8 cellular contexts compared by ENCODE assay signal in the genomic region with DNA sequence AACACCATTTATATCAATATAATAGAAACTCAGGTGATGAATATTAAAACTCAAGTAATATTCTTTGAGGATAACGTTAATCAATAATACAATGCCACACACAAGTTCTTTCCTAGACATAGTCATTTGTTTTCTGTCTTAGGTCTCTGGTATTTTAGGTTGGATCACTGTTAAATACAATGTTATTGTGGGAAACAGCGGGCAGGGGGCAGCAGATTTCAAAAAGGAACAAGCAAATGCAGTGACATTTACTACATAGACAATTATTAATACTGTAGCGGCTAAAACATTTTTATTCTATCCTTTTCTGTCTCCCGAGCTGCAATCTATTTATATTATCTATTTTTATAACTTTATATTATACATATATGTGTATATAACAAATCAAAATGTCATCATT.
DNase-seq lines count a peak whose midpoint lies in the region; ATAC-seq, FAIRE-seq and TF ChIP-seq lines count a peak whose summit lies in the region.

No MANE protein-coding gene starts in this region.

- no peak overlapping the region for H2AFZ ChIP-seq in fibroblast of lung (ENCODE audit: low read length)

- H3K27me3 ChIP-seq in fibroblast of lung (ENCODE audit: control insufficient read depth, insufficient read depth, low read length): no peaks in the 10 kb centered on the region

- DNase-seq in Ammon's horn (ENCODE audit: low spot score) (peak; percentile 22), RCC 7860 (ENCODE audit: low spot score) (no peak), fibroblast of lung (ENCODE audit: low read depth in 2 of 2) (peak; percentile 32 to 62), smooth muscle cell of the brain vasculature (ENCODE audit: low read depth, low spot score) (peak; percentile 9)
- no peak for DNase-seq in stimulated activated naive CD4-positive, alpha-beta T cell (lab: John Stamatoyannopoulos, UW)

- no peaks in the 10 kb centered on the region for H3K4me1 ChIP-seq in fibroblast of lung (ENCODE audit: control insufficient read depth, extremely low read depth, insufficient read depth, low read length)

- no peaks in the 10 kb centered on the region for H4K20me1 ChIP-seq in fibroblast of lung (ENCODE audit: control insufficient read depth, extremely low read depth, insufficient read depth, low read length)

- H3K36me3 ChIP-seq in fibroblast of lung (ENCODE audit: control insufficient read depth, insufficient read depth, low read length): no peaks in the 10 kb centered on the region

- H3K9me3 ChIP-seq in fibroblast of lung (ENCODE audit: control insufficient read depth, insufficient read depth, low read depth, low read length): no peaks in the 10 kb centered on the region

- H3K27ac ChIP-seq in fibroblast of lung (ENCODE audit: insufficient read depth, low read length): no peak overlapping the region

- peak; percentile 92 for ATAC-seq in GM18511 (IDR thresholded peaks at IDR 0.05; ENCODE audit: unreplicated experiment)
- ATAC-seq in HG03342 (IDR thresholded peaks at IDR 0.05; ENCODE audit: unreplicated experiment): peak; percentile 61
- ATAC-seq in HG03521 (IDR thresholded peaks at IDR 0.05; ENCODE audit: unreplicated experiment): no peak

- FAIRE-seq in RCC 7860 (lab: Jason Lieb, UNC): peak; percentile 69

- no peak overlapping the region for H3K4me3 ChIP-seq in fibroblast of lung (replicated peaks in 1 of 4; ENCODE audit: control extremely low read depth in 1 of 4, insufficient read depth in 1 of 4, low read depth in 3 of 4, low read length in 4 of 4)

- no peaks in the 10 kb centered on the region for H3K79me2 ChIP-seq in fibroblast of lung (ENCODE audit: control insufficient read depth, insufficient read depth, low read length)

- TF ChIP-seq CTCF in fibroblast of lung (conservative IDR thresholded peaks at IDR 0.05 in 1 of 2, IDR thresholded peaks at IDR 0.05 in 1 of 2; ENCODE audit: low read depth in 1 of 2, low read length in 2 of 2): peak; percentile 59 to 68

- no peak overlapping the region for H3K4me2 ChIP-seq in fibroblast of lung (ENCODE audit: extremely low read depth, insufficient read depth, low read length)

- H3K9ac ChIP-seq in fibroblast of lung (ENCODE audit: insufficient read depth, low read length): no peak overlapping the region

Comparison
In these comparisons a context has a peak if more than half of its experiments do, and no peak if none do; other contexts are left out.
1. DNase-seq: peak in Ammon's horn (single experiment), fibroblast of lung (2 of 2) and smooth muscle cell of the brain vasculature (single experiment); none in RCC 7860 (single experiment) and stimulated activated naive CD4-positive, alpha-beta T cell (0 of 6).